Comparison of ENCODE assay signal across 9 cellular contexts in the genomic region with DNA sequence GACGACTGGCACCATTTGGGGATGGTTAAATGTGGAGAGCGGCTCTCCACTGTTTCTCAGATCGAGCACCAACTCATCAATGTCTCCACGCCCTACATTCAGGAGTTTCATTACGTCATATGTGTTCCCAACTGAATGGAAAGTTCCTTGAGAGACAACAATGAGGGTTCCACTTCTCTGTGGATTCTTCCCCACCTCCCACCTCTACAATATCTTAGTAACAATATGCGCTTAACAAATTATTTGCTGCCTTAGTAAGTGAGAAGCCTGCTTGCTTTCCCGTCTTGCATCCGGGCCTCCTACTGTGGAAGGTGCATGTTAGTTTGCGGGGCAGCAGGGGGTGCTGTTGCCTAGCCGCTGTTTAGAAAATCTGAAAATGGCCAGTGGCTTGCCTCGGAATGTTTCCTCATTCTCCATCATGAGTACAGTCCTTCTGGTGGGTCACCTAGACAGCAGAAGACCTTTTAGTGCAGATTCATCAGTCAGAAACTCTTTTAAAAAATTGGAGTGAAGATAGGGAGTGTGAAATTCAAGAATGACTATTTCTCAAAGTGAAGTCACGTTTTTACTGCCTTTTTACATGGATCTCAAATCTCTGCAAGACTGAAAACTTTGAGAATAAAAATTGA. TPM values are rescaled to one million over a fixed set of nuclear protein-coding genes. Genes with fewer than 3 reads are reported as not detected.
DNase-seq lines count a peak whose midpoint lies in the region; ATAC-seq and TF ChIP-seq lines count a peak whose summit lies in the region.
"Had no signal": no experiment of that assay in that cellular context is flagged by ENCODE, and none has a peak within 500 bp of the region (broad histone marks: within the 10 kb centered on the region; RNA-seq: fewer than 3 reads in every experiment).

No MANE protein-coding gene starts in this region.

- H3K27me3 Mint-ChIP-seq in nephron progenitor cell (ENCODE audit: low read depth, poor library complexity): peaks cover 21% of the 10 kb centered on the region

- 44% methylated on average over 12 of the region's 12 CpGs for WGBS in esophagus muscularis mucosa

- no peaks in the 10 kb centered on the region for H3K9me3 ChIP-seq in esophagus muscularis mucosa
- no peaks in the 10 kb centered on the region for H3K9me3 ChIP-seq in uterus

- no peak overlapping the region for H3K27ac Mint-ChIP-seq in nephron progenitor cell

- no peak for TF ChIP-seq EP300 in esophagus muscularis mucosa (IDR thresholded peaks at IDR 0.05)

- no peaks in the 10 kb centered on the region for H3K9me3 Mint-ChIP-seq in nephron progenitor cell

- H3K27me3 ChIP-seq in esophagus muscularis mucosa (no peaks in the 10 kb centered on the region), uterus (no peaks in the 10 kb centered on the region)

- intact Hi-C loops in Right ventricle myocardium inferior (cut with DNase I) (loop anchor here (2.0 to 5.0 kb wide), 2 partner anchors 119 to 188 kb away; no protein-coding TSS in a partner anchor), cardiac septum (cut with DNase I) (loop anchor here (2.0 to 5.0 kb wide), 2 partner anchors 119 to 196 kb away; no protein-coding TSS in a partner anchor), esophagus muscularis mucosa (cut with DNase I) (loop anchor here (2.0 kb wide), 1 partner anchor 194 kb away; no protein-coding TSS in a partner anchor), uterus (cut with DNase I; ENCODE audit: low total_unique reads) (no loop called here)

- H3K36me3 ChIP-seq in esophagus muscularis mucosa (peaks cover 3 to 90% (median 46%) of the 10 kb centered on the region in 4 donors), uterus (no peaks in the 10 kb centered on the region)

- DNase-seq in Right ventricle myocardium inferior (ENCODE audit: missing footprints) (no peak), cardiac septum (ENCODE audit: low spot score) (no peak), NCI-H2107 treated with DMSO at 0.1 percent for 48 hours (lab: John Stamatoyannopoulos, UW; ENCODE audit: unreplicated experiment) (peak; percentile 56), esophagus muscularis mucosa (ENCODE audit: extremely low spot score) (no peak), nephron progenitor cell (peak; percentile 63), uterus (peak in 1 of 2 donors; percentile 16)
- DNase-seq in activated CD4-positive, alpha-beta T cell treated with anti-CD3 and anti-CD28 coated beads, Interleukin-2, amount 50 U/mL, for 1 hour: peak; percentile 8

- H3K4me3 ChIP-seq in esophagus muscularis mucosa: no peak overlapping the region
- H3K4me3 ChIP-seq in uterus: no peak overlapping the region

- TF ChIP-seq CTCF in esophagus muscularis mucosa (IDR thresholded peaks at IDR 0.05) (peak; percentile 60 to 82 (median 73)), nephron progenitor cell (IDR thresholded peaks at IDR 0.05) (peak; percentile 92), uterus (IDR thresholded peaks at IDR 0.05) (peak; percentile 35 to 58 (median 47))

- peak; percentile 57 for ATAC-seq in Right ventricle myocardium inferior
- ATAC-seq in HG02798 (IDR thresholded peaks at IDR 0.05; ENCODE audit: poor library complexity, unreplicated experiment): peak; percentile 82

- no peak for TF ChIP-seq POLR2A in esophagus muscularis mucosa (IDR thresholded peaks at IDR 0.05; ENCODE audit: low read depth)
- TF ChIP-seq POLR2A in uterus (IDR thresholded peaks at IDR 0.05): no peak

- H3K4me1 Mint-ChIP-seq in nephron progenitor cell: peaks cover 5% of the 10 kb centered on the region

- no peak overlapping the region for H3K4me3 Mint-ChIP-seq in nephron progenitor cell

- peaks cover 18% of the 10 kb centered on the region for H3K36me3 Mint-ChIP-seq in nephron progenitor cell (ENCODE audit: low read depth)

- no peak overlapping the region for H3K27ac ChIP-seq in esophagus muscularis mucosa (replicated peaks in 1 of 4)
- H3K27ac ChIP-seq in uterus: no peak overlapping the region
- H3K27ac ChIP-seq: epithelial cell of prostate had no signal

- no peaks in the 10 kb centered on the region for H3K4me1 ChIP-seq in esophagus muscularis mucosa
- H3K4me1 ChIP-seq in uterus: no peaks in the 10 kb centered on the region

RNA-seq across cellular contexts. Expression of a gene that starts 55.7 kb away (rescaled TPM):
- not detected for total RNA-seq in Right ventricle myocardium inferior
- not detected for total RNA-seq in cardiac septum
- total RNA-seq in esophagus muscularis mucosa: 1 to 10 TPM in 1 of 4 donors, under 1 TPM in 2, not detected in 1; 0.19 to 3.0 (median 0.66) TPM
- total RNA-seq in uterus: not detected

Comparison
In these comparisons a context has a peak if more than half of its experiments do, and no peak if none do; other contexts are left out.
1. DNase-seq: peak in NCI-H2107 treated with DMSO at 0.1 percent for 48 hours (single experiment), activated CD4-positive, alpha-beta T cell treated with anti-CD3 and anti-CD28 coated beads, Interleukin-2, amount 50 U/mL, for 1 hour (single experiment) and nephron progenitor cell (single experiment); none in Right ventricle myocardium inferior (single experiment), cardiac septum (single experiment) and esophagus muscularis mucosa (single experiment).
2. Peak in every context shown above with its lines, with median percentiles within 50 percentile points of each other: CTCF ChIP-seq.